ENCODE assay signal across 7 cellular contexts in genomic region chr4:151674804-151675290, GRCh38.
DNase-seq lines count a peak whose midpoint lies in the region; ATAC-seq and TF ChIP-seq lines count a peak whose summit lies in the region.

No MANE protein-coding gene starts in this region.

- in situ Hi-C loops in transverse colon (cut with MboI; ENCODE audit: low pct_ligation_motif_present in 1 of 4, low pct_unique_long_range_greater_than_20kb in 1 of 4, low sequenced_read_pairs in 3 of 4): no loop called here

- DNase-seq in RWPE2 (ENCODE audit: low spot score) (no peak), esophagus muscularis mucosa (ENCODE audit: extremely low spot score) (no peak), transverse colon (peak; percentile 56), NCI-H2107 (lab: John Stamatoyannopoulos, UW) (no peak), DMS79 treated with DMSO at 0.1 percent for 48 hours (lab: John Stamatoyannopoulos, UW) (no peak), SW 1271 (lab: John Stamatoyannopoulos, UW) (no peak)

- 37% methylated on average over 12 of the region's 18 CpGs for WGBS in esophagus muscularis mucosa
- 56 to 63% methylated on average over 10 to 18 of the region's 18 CpGs for WGBS in mesodermal cell (ENCODE audit: insufficient coverage in 2 of 2), 2 experiments
- 20% methylated on average over 18 of the region's 18 CpGs; no CpG with 5 or more reads in 1 of the 2 donors for WGBS in transverse colon (ENCODE audit: low coverage in 1 of 2), 2 donors

- H3K4me1 ChIP-seq in RWPE2 (ENCODE audit: insufficient read depth, poor library complexity, severe bottlenecking) (peaks cover 18% of the 10 kb centered on the region), esophagus muscularis mucosa (peaks cover 14 to 25% (median 18%) of the 10 kb centered on the region in 4 donors), mesodermal cell (ENCODE audit: control insufficient read depth, insufficient read depth, low read length, poor library complexity, severe bottlenecking) (peaks cover 38% of the 10 kb centered on the region), transverse colon (peaks cover 0 to 10% (median 0%) of the 10 kb centered on the region in 4 donors)

- TF ChIP-seq POLR2A in esophagus muscularis mucosa (IDR thresholded peaks at IDR 0.05; ENCODE audit: low read depth) (no peak), transverse colon (IDR thresholded peaks at IDR 0.05) (no peak)

- H3K27me3 ChIP-seq in RWPE2 (ENCODE audit: insufficient read depth, poor library complexity, severe bottlenecking): no peaks in the 10 kb centered on the region
- H3K27me3 ChIP-seq in esophagus muscularis mucosa: no peaks in the 10 kb centered on the region
- no peaks in the 10 kb centered on the region for H3K27me3 ChIP-seq in transverse colon

- no peak overlapping the region for H3K27ac ChIP-seq in RWPE2 (ENCODE audit: poor library complexity, severe bottlenecking)
- peak overlapping the region; percentile 38 to 68 (median 53) for H3K27ac ChIP-seq in esophagus muscularis mucosa (replicated peaks in 1 of 4)
- H3K27ac ChIP-seq in mesodermal cell (ENCODE audit: low read depth, low read length, severe bottlenecking): peak overlapping the region; percentile 83
- H3K27ac ChIP-seq in transverse colon: peak overlapping the region in 1 of 4 donors; percentile 18

- TF ChIP-seq EP300 in esophagus muscularis mucosa (IDR thresholded peaks at IDR 0.05) (no peak), transverse colon (IDR thresholded peaks at IDR 0.05; ENCODE audit: low read depth) (no peak)

- TF ChIP-seq CTCF in RWPE2 (IDR thresholded peaks at IDR 0.05; ENCODE audit: poor library complexity, severe bottlenecking) (no peak), esophagus muscularis mucosa (IDR thresholded peaks at IDR 0.05) (peak in 1 of 3 experiments; percentile 41), transverse colon (IDR thresholded peaks at IDR 0.05) (peak in 4 of 5 experiments; percentile 7 to 39 (median 25))

- peak; percentile 82 for ATAC-seq in RWPE2 (ENCODE audit: low read depth)

- intact Hi-C loops in esophagus muscularis mucosa (cut with DNase I) (loop anchor here (5.0 kb wide), 1 partner anchor 87 kb away; the partner anchor contains the start of gene GATB), transverse colon (cut with DNase I; ENCODE audit: low total_unique reads) (no loop called here)

- H3K36me3 ChIP-seq in RWPE2 (ENCODE audit: low read depth): no peaks in the 10 kb centered on the region
- peaks cover 0 to 12% (median 0%) of the 10 kb centered on the region in 4 donors for H3K36me3 ChIP-seq in esophagus muscularis mucosa
- H3K36me3 ChIP-seq in mesodermal cell (ENCODE audit: control insufficient read depth, insufficient read depth, low read length): no peaks in the 10 kb centered on the region
- no peaks in the 10 kb centered on the region for H3K36me3 ChIP-seq in transverse colon

- H3K4me3 ChIP-seq in RWPE2 (ENCODE audit: severe bottlenecking) (no peak overlapping the region), esophagus muscularis mucosa (peak overlapping the region; percentile 45 to 57 (median 47)), mesodermal cell (ENCODE audit: extremely low read depth, insufficient read depth, low read length, poor library complexity, severe bottlenecking) (no peak overlapping the region), transverse colon (peak overlapping the region in 2 of 4 donors; percentile 8 to 37)

- H3K9me3 ChIP-seq in RWPE2 (ENCODE audit: severe bottlenecking) (no peaks in the 10 kb centered on the region), esophagus muscularis mucosa (no peaks in the 10 kb centered on the region), mesodermal cell (ENCODE audit: control insufficient read depth, low read length) (no peaks in the 10 kb centered on the region), transverse colon (no peaks in the 10 kb centered on the region)

Comparison
In these comparisons a context has a peak if more than half of its experiments do, and no peak if none do; other contexts are left out.
1. H3K4me3 ChIP-seq: peak in esophagus muscularis mucosa (4 of 4); none in RWPE2 (single experiment) and mesodermal cell (single experiment).